In the genomic region with DNA sequence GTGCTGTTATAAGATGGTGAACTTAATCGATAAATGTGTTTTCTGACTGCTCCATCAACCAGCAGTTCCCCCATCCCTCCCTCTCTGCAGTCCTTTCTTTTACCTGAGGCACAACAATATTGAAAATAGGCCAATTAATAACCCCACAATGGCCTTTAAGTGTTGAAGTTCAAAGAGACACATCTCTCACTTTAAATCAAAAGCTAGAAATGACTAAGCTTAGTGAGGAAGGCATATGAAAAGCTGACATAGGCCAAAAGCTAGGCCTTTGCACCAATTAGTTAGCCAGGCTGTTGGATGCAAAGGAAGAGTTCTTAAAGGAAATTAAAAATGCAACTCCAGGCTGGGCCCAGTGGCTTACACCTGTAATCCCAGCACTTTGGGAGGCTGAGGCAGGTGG, we compare ENCODE assay signal across 1 cellular context.
TF ChIP-seq lines count a peak whose summit lies in the region.

No MANE protein-coding gene starts in this region.

TF ChIP-seq in GM12878, 131 proteins besides CTCF, POLR2A, EP300 and RAD21 (continued from another document):
- TF ChIP-seq JUND (IDR thresholded peaks at IDR 0.05; ENCODE audit: low read depth, low read length) (peak; percentile 54; the same call in 1 of the 2 replicates), KLF5 (IDR thresholded peaks at IDR 0.05; ENCODE audit: partially characterized antibody) (no peak), BMI1 (IDR thresholded peaks at IDR 0.05; ENCODE audit: borderline replicate concordance) (0 out of 2 replicates have a peak, but pooled peaks have one; percentile 26)
